Comparison of ENCODE assay signal across 16 cellular contexts in genomic region chrX:152923599-152923998, GRCh38. TPM values are rescaled to one million over a fixed set of nuclear protein-coding genes. Genes with fewer than 3 reads are reported as not detected.
DNase-seq lines count a peak whose midpoint lies in the region; ATAC-seq lines count a peak whose summit lies in the region.
"Had no signal": no experiment of that assay in that cellular context is flagged by ENCODE, and none has a peak within 500 bp of the region (broad histone marks: within the 10 kb centered on the region; RNA-seq: fewer than 3 reads in every experiment).

No MANE protein-coding gene starts in this region.

- H3K27me3 Mint-ChIP-seq in activated CD8-positive, alpha-beta memory T cell treated with anti-CD3 and anti-CD28 coated beads, Interleukin-2, amount 10 ng/mL, durations not matched to agents 7 days and 5 days, result no peaks in the 10 kb centered on the region
- H3K27me3 Mint-ChIP-seq in activated T-cell treated with anti-CD3 and anti-CD28 coated beads, Interleukin-2, amount 50 U/mL, for 4 hours (ENCODE audit: low read depth), result no peaks in the 10 kb centered on the region
- H3K27me3 Mint-ChIP-seq: B cell had no signal

- DNase-seq in NCI-H748 (lab: John Stamatoyannopoulos, UW; ENCODE audit: unreplicated experiment), result peak; percentile 1
- DNase-seq in NCI-H748 treated with DMSO at 0.1 percent for 48 hours (lab: John Stamatoyannopoulos, UW), result no peak
- no peak for DNase-seq in activated CD8-positive, alpha-beta memory T cell treated with anti-CD3 and anti-CD28 coated beads, Interleukin-2, amount 10 ng/mL, durations not matched to agents 7 days and 5 days
- no peak for DNase-seq in activated CD8-positive, alpha-beta memory T cell treated with anti-CD3 and anti-CD28 coated beads for 24 hours
- peak; percentile 16 for DNase-seq in SK-MEL-5 (ENCODE audit: low read depth, low spot score)
- DNase-seq in EL, result no peak
- no peak for DNase-seq in activated T-cell treated with anti-CD3 and anti-CD28 coated beads, Interleukin-2, amount 50 U/mL, for 4 hours
- DNase-seq: 8988T; CD8-positive, alpha-beta memory T cell; COR-L47; DMS 273 treated with DMSO at 0.1 percent for 48 hours; DMS53; GDM1; HCEC 1CT had no signal

- no peak overlapping the region for H3K27ac Mint-ChIP-seq in activated CD8-positive, alpha-beta memory T cell treated with anti-CD3 and anti-CD28 coated beads, Interleukin-2, amount 10 ng/mL, durations not matched to agents 7 days and 5 days
- H3K27ac Mint-ChIP-seq: B cell, GM23338 had no signal

- peaks cover 9% of the 10 kb centered on the region for H3K4me1 Mint-ChIP-seq in activated CD8-positive, alpha-beta memory T cell treated with anti-CD3 and anti-CD28 coated beads, Interleukin-2, amount 10 ng/mL, durations not matched to agents 7 days and 5 days
- peaks cover 5% of the 10 kb centered on the region for H3K4me1 Mint-ChIP-seq in activated T-cell treated with anti-CD3 and anti-CD28 coated beads, Interleukin-2, amount 50 U/mL, for 4 hours (ENCODE audit: low read depth)
- H3K4me1 Mint-ChIP-seq: B cell had no signal

- CTCF ChIA-PET in activated CD8-positive, alpha-beta memory T cell treated with anti-CD3 and anti-CD28 coated beads, Interleukin-2, amount 10 ng/mL, durations not matched to agents 7 days and 5 days (lab: Charles Lee), result no interaction called here

- no peaks in the 10 kb centered on the region for H3K36me3 Mint-ChIP-seq in activated CD8-positive, alpha-beta memory T cell treated with anti-CD3 and anti-CD28 coated beads, Interleukin-2, amount 10 ng/mL, durations not matched to agents 7 days and 5 days
- no peaks in the 10 kb centered on the region for H3K36me3 Mint-ChIP-seq in activated T-cell treated with anti-CD3 and anti-CD28 coated beads, Interleukin-2, amount 50 U/mL, for 4 hours (ENCODE audit: insufficient read depth)
- H3K36me3 Mint-ChIP-seq: CD8-positive, alpha-beta memory T cell had no signal

- in situ Hi-C loops in SK-MEL-5 (cut with HindIII; ENCODE audit: low pct_unique_long_range_greater_than_20kb, low sequenced_read_pairs), result no loop called here

- H3K9me3 Mint-ChIP-seq in activated CD8-positive, alpha-beta memory T cell treated with anti-CD3 and anti-CD28 coated beads, Interleukin-2, amount 10 ng/mL, durations not matched to agents 7 days and 5 days (ENCODE audit: low read depth), result no peaks in the 10 kb centered on the region
- no peaks in the 10 kb centered on the region for H3K9me3 Mint-ChIP-seq in activated T-cell treated with anti-CD3 and anti-CD28 coated beads, Interleukin-2, amount 50 U/mL, for 4 hours
- H3K9me3 Mint-ChIP-seq: CD8-positive, alpha-beta memory T cell; GM23338 had no signal

- peak; percentile 12 for ATAC-seq in activated CD8-positive, alpha-beta memory T cell treated with anti-CD3 and anti-CD28 coated beads, Interleukin-2, amount 10 ng/mL, durations not matched to agents 7 days and 5 days
- ATAC-seq in activated T-cell treated with anti-CD3 and anti-CD28 coated beads, Interleukin-2, amount 50 U/mL, for 4 hours, result no peak
- ATAC-seq: GM23338 had no signal

- H3K4me3 Mint-ChIP-seq in activated CD8-positive, alpha-beta memory T cell treated with anti-CD3 and anti-CD28 coated beads, Interleukin-2, amount 10 ng/mL, durations not matched to agents 7 days and 5 days, result no peak overlapping the region
- H3K4me3 Mint-ChIP-seq in activated T-cell treated with anti-CD3 and anti-CD28 coated beads, Interleukin-2, amount 50 U/mL, for 4 hours, result no peak overlapping the region
- H3K4me3 Mint-ChIP-seq: B cell; CD8-positive, alpha-beta memory T cell; GM23338 had no signal

RNA-seq across cellular contexts. Expression of gene ZNF185, which starts 25.7 kb away (rescaled TPM):
- total RNA-seq in activated CD8-positive, alpha-beta memory T cell treated with anti-CD3 and anti-CD28 coated beads, Interleukin-2, amount 10 ng/mL, durations not matched to agents 7 days and 5 days, result under 1 TPM; 0.91 to 0.93 TPM
- 0.56 and 0.92 TPM in 2 replicates for total RNA-seq in SK-MEL-5 (2014; rRNA removed; shearing (Covaris generic))
- 1.6 and 1.8 TPM in 2 replicates for polyA plus RNA-seq in SK-MEL-5 (2015; cell fraction: cytosol; rRNA removed)
- 0.65 and 0.86 TPM in 2 replicates for polyA plus RNA-seq in SK-MEL-5 (2015; cell fraction: nucleus; rRNA removed)
- total RNA-seq in activated T-cell treated with anti-CD3 and anti-CD28 coated beads, Interleukin-2, amount 50 U/mL, for 4 hours, result under 1 TPM; 0.53 to 0.68 (median 0.61) TPM

Comparison
In these comparisons a context has a peak if more than half of its experiments do, and no peak if none do; other contexts are left out.
1. DNase-seq: peak in NCI-H748 (single experiment) and SK-MEL-5 (single experiment); none in NCI-H748 treated with DMSO at 0.1 percent for 48 hours (single experiment), activated CD8-positive, alpha-beta memory T cell treated with anti-CD3 and anti-CD28 coated beads, Interleukin-2, amount 10 ng/mL, durations not matched to agents 7 days and 5 days (single experiment), activated CD8-positive, alpha-beta memory T cell treated with anti-CD3 and anti-CD28 coated beads for 24 hours (single experiment), EL (single experiment) and activated T-cell treated with anti-CD3 and anti-CD28 coated beads, Interleukin-2, amount 50 U/mL, for 4 hours (single experiment).